In genomic region chr1:11963622-11964021, GRCh38 we compare ENCODE assay signal across 22 cellular contexts.
"Had no signal": no experiment of that assay in that cellular context is flagged by ENCODE, and none has a peak within 500 bp of the region (broad histone marks: within the 10 kb centered on the region; RNA-seq: fewer than 3 reads in every experiment).

No MANE protein-coding gene starts in this region.

- H3K4me2 ChIP-seq: SK-N-SH had no signal

- FAIRE-seq: HTR-8/SVneo, RCC 7860 had no signal

- H3K27ac ChIP-seq: HL-60 had no signal

- H3K4me3 ChIP-seq: MG63 had no signal

- H3K9me3 ChIP-seq: MG63, SK-N-SH had no signal

- DNase-seq: Karpas-422, KG1, MG63, NCI-H1092, NCI-H1105 treated with DMSO at 0.1 percent for 48 hours, NCI-H1417 treated with DMSO at 0.1 percent for 48 hours, NCI-H146, NCI-H1694 treated with DMSO at 0.1 percent for 48 hours, NCI-H1930, NCI-H2081, NCI-H2107, NCI-H2227 treated with DMSO at 0.1 percent for 48 hours, NCI-H524 treated with DMSO at 0.1 percent for 48 hours, NCI-H69, NCI-H774, RPMI8226, SHP77, SK-N-SH, SW 1271 had no signal

- H3K9ac ChIP-seq: SK-N-SH had no signal

- H3K27me3 ChIP-seq: MG63 had no signal
